In genomic region chr16:48110982-48111381, GRCh38 we compare ENCODE assay signal across 22 cellular contexts. TPM values are rescaled to one million over a fixed set of nuclear protein-coding genes. Genes with fewer than 3 reads are reported as not detected.
"Had no signal": no experiment of that assay in that cellular context is flagged by ENCODE, and none has a peak within 500 bp of the region (broad histone marks: within the 10 kb centered on the region; RNA-seq: fewer than 3 reads in every experiment).

No MANE protein-coding gene starts in this region.

- ATAC-seq: activated CD4-positive, alpha-beta T cell treated with anti-CD3 and anti-CD28 coated beads for 36 hours; activated CD8-positive, alpha-beta T cell treated with anti-CD3 and anti-CD28 coated beads for 36 hours; activated T-cell treated with anti-CD3 and anti-CD28 coated beads, Interleukin-2, amount 50 U/mL, for 72 hours; esophagus mucosa had no signal

- DNase-seq: activated CD4-positive, alpha-beta T cell treated with anti-CD3 and anti-CD28 coated beads for 36 hours; activated CD8-positive, alpha-beta memory T cell treated with anti-CD3 and anti-CD28 coated beads, Interleukin-2, amount 50 U/mL, for 4 hours; activated CD8-positive, alpha-beta T cell treated with anti-CD3 and anti-CD28 coated beads for 36 hours; activated T-cell treated with anti-CD3 and anti-CD28 coated beads, Interleukin-2, amount 50 U/mL, for 72 hours; aorta; hippocampal formation; ovary; stimulated activated CD4-positive, alpha-beta T cell treated with anti-CD3 and anti-CD28 coated beads, Interleukin-15, amount 100 ng/mL, for 24 hours; stimulated activated CD4-positive, alpha-beta T cell treated with anti-CD3 and anti-CD28 coated beads, Interleukin-4, amount 100 ng/mL, for 24 hours; stomach had no signal

- H3K27ac Mint-ChIP-seq: activated CD4-positive, alpha-beta T cell treated with anti-CD3 and anti-CD28 coated beads for 36 hours; activated CD8-positive, alpha-beta T cell treated with anti-CD3 and anti-CD28 coated beads for 36 hours; activated T-cell treated with anti-CD3 and anti-CD28 coated beads, Interleukin-2, amount 50 U/mL, for 72 hours had no signal

- H3K4me1 Mint-ChIP-seq: activated CD4-positive, alpha-beta T cell treated with anti-CD3 and anti-CD28 coated beads for 36 hours had no signal

- H3K27me3 ChIP-seq: ovary had no signal

- H3K36me3 ChIP-seq: ovary, stomach, thoracic aorta had no signal

- H3K9me3 ChIP-seq: ovary, stomach, thoracic aorta had no signal

- H3K4me3 Mint-ChIP-seq: activated CD4-positive, alpha-beta T cell treated with anti-CD3 and anti-CD28 coated beads for 36 hours; activated CD8-positive, alpha-beta T cell treated with anti-CD3 and anti-CD28 coated beads for 36 hours; activated T-cell treated with anti-CD3 and anti-CD28 coated beads, Interleukin-2, amount 50 U/mL, for 72 hours had no signal

- H3K9me3 Mint-ChIP-seq: activated CD8-positive, alpha-beta T cell treated with anti-CD3 and anti-CD28 coated beads for 36 hours; activated T-cell treated with anti-CD3 and anti-CD28 coated beads, Interleukin-2, amount 50 U/mL, for 72 hours had no signal

- H3K4me3 ChIP-seq: ovary, stomach, thoracic aorta had no signal

- H3K27ac ChIP-seq: ovary, stomach, thoracic aorta, VCaP had no signal

RNA-seq across cellular contexts. Expression of gene ABCC12, which starts 44.8 kb away (rescaled TPM):
- total RNA-seq: activated CD4-positive, alpha-beta T cell treated with anti-CD3 and anti-CD28 coated beads for 36 hours; activated CD8-positive, alpha-beta T cell treated with anti-CD3 and anti-CD28 coated beads for 36 hours; activated T-cell treated with anti-CD3 and anti-CD28 coated beads, Interleukin-2, amount 50 U/mL, for 72 hours; aorta; bronchial epithelial cell; chondrocyte; dermis microvascular lymphatic vessel endothelial cell; esophagus mucosa; glomerular endothelial cell; kidney epithelial cell; mesenteric fat pad; renal cortical epithelial cell; skeletal muscle tissue; thoracic aorta; ureter had no signal
